Comparison of ENCODE assay signal across 13 cellular contexts in genomic region chr1:204584699-204585372, GRCh38.
DNase-seq lines count a peak whose midpoint lies in the region; ATAC-seq lines count a peak whose summit lies in the region.
"Had no signal": no experiment of that assay in that cellular context is flagged by ENCODE, and none has a peak within 500 bp of the region (broad histone marks: within the 10 kb centered on the region; RNA-seq: fewer than 3 reads in every experiment).

No MANE protein-coding gene starts in this region.

- H3K27ac Mint-ChIP-seq in activated CD4-positive, alpha-beta T cell treated with anti-CD3 and anti-CD28 coated beads, Interleukin-2, amount 10 ng/mL, durations not matched to agents 7 days and 5 days: peak overlapping the region; percentile 60

- no peak for ATAC-seq in HG02852 (IDR thresholded peaks at IDR 0.05; ENCODE audit: unreplicated experiment)

- no peaks in the 10 kb centered on the region for H3K9me3 Mint-ChIP-seq in activated CD4-positive, alpha-beta T cell treated with anti-CD3 and anti-CD28 coated beads, Interleukin-2, amount 10 ng/mL, durations not matched to agents 7 days and 5 days

- intact Hi-C loops in posterior vena cava (cut with DNase I): no loop called here

- no peaks in the 10 kb centered on the region for H3K27me3 Mint-ChIP-seq in activated CD4-positive, alpha-beta T cell treated with anti-CD3 and anti-CD28 coated beads, Interleukin-2, amount 10 ng/mL, durations not matched to agents 7 days and 5 days

- peaks cover 12% of the 10 kb centered on the region for H3K36me3 Mint-ChIP-seq in activated CD4-positive, alpha-beta T cell treated with anti-CD3 and anti-CD28 coated beads, Interleukin-2, amount 10 ng/mL, durations not matched to agents 7 days and 5 days (ENCODE audit: low read depth)

- peak; percentile 41 for DNase-seq in activated CD4-positive, alpha-beta T cell treated with anti-CD3 and anti-CD28 coated beads, Interleukin-2, amount 10 ng/mL, durations not matched to agents 7 days and 5 days
- DNase-seq in activated CD4-positive, alpha-beta T cell treated with anti-CD3 and anti-CD28 coated beads, Interleukin-2, amount 50 U/mL, for 4 hours: no peak
- DNase-seq in NCI-H526 treated with DMSO at 0.1 percent for 48 hours (lab: John Stamatoyannopoulos, UW) (peak; percentile 65), posterior vena cava (ENCODE audit: low spot score) (peak; percentile 49), NCI-H1436 (lab: John Stamatoyannopoulos, UW) (no peak), NCI-H2081 (lab: John Stamatoyannopoulos, UW) (no peak)
- DNase-seq in central memory CD4-positive, alpha-beta T cell: peak; percentile 20
- DNase-seq: activated CD8-positive, alpha-beta memory T cell treated with anti-CD3 and anti-CD28 coated beads for 24 hours; lower lobe of right lung; occipital lobe; OCI-M1; tibial artery had no signal

- POLR2A ChIA-PET in activated CD4-positive, alpha-beta T cell treated with anti-CD3 and anti-CD28 coated beads, Interleukin-2, amount 10 ng/mL, durations not matched to agents 7 days and 5 days (lab: Charles Lee): no interaction called here

- peaks cover 28% of the 10 kb centered on the region for H3K4me1 Mint-ChIP-seq in activated CD4-positive, alpha-beta T cell treated with anti-CD3 and anti-CD28 coated beads, Interleukin-2, amount 10 ng/mL, durations not matched to agents 7 days and 5 days

- no peak overlapping the region for H3K4me3 Mint-ChIP-seq in activated CD4-positive, alpha-beta T cell treated with anti-CD3 and anti-CD28 coated beads, Interleukin-2, amount 10 ng/mL, durations not matched to agents 7 days and 5 days

- CTCF ChIA-PET in activated CD4-positive, alpha-beta T cell treated with anti-CD3 and anti-CD28 coated beads, Interleukin-2, amount 10 ng/mL, durations not matched to agents 7 days and 5 days (lab: Charles Lee): interaction anchor here (0.6 to 1.6 kb wide), 2 partner anchors 19 to 1460 kb away, joined by 3 to 4 read pairs; no protein-coding TSS in a partner anchor

Comparison
In these comparisons a context has a peak if more than half of its experiments do, and no peak if none do; other contexts are left out.
1. DNase-seq: peak in activated CD4-positive, alpha-beta T cell treated with anti-CD3 and anti-CD28 coated beads, Interleukin-2, amount 10 ng/mL, durations not matched to agents 7 days and 5 days (single experiment), NCI-H526 treated with DMSO at 0.1 percent for 48 hours (single experiment), central memory CD4-positive, alpha-beta T cell (single experiment) and posterior vena cava (single experiment); none in activated CD4-positive, alpha-beta T cell treated with anti-CD3 and anti-CD28 coated beads, Interleukin-2, amount 50 U/mL, for 4 hours (0 of 2), NCI-H1436 (single experiment) and NCI-H2081 (0 of 2).